Comparison of ENCODE assay signal across 15 cellular contexts in the genomic region with DNA sequence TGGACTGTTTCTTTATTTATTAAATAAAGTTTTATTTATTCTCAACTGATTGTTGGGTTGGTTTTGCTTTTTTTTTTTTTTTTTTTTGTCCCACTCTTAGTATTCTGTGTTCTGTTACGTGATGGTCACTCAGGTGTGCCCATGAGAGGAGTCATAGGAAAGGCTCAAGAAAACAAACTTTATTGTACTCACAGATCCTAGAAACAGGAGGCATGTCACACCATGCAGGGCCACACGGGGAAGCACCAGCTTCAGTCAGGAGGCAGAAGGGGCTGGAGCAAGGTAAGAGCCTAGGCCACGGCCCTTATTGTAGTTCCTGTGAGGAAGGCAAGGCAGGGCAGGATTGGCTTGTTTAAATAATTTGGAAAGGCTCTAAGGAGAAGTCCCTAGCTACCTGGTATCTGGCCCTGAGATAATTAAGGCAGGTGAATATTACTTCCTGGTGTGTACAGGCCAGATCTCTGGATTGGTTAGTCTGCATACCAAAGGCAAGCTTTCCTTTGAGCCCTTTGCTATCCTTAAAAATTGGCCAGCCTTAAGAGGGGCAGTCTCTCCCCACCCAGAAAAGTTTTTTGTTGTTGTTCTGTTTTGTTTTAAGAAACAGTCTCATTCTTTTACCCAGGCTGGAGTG. TPM values are rescaled to one million over a fixed set of nuclear protein-coding genes. Genes with fewer than 3 reads are reported as not detected.
DNase-seq lines count a peak whose midpoint lies in the region; ATAC-seq and TF ChIP-seq lines count a peak whose summit lies in the region.
"Had no signal": no experiment of that assay in that cellular context is flagged by ENCODE, and none has a peak within 500 bp of the region (broad histone marks: within the 10 kb centered on the region; RNA-seq: fewer than 3 reads in every experiment).

No MANE protein-coding gene starts in this region.

- H3K4me1 Mint-ChIP-seq in activated CD8-positive, alpha-beta T cell treated with anti-CD3 and anti-CD28 coated beads for 36 hours (ENCODE audit: low read depth): no peaks in the 10 kb centered on the region
- no peaks in the 10 kb centered on the region for H3K4me1 Mint-ChIP-seq in activated CD8-positive, alpha-beta T cell treated with anti-CD3 and anti-CD28 coated beads, Interleukin-2, amount 10 ng/mL, durations not matched to agents 7 days and 5 days (ENCODE audit: low read depth)
- no peaks in the 10 kb centered on the region for H3K4me1 Mint-ChIP-seq in stimulated activated memory B cell treated with anti-CD40 and anti-IgM and Interleukin-4, amounts not matched to agents 10 μg/mL and 1 μg/mL and 100 μg/mL, for 72 hours

- CTCF ChIA-PET in activated CD8-positive, alpha-beta T cell treated with anti-CD3 and anti-CD28 coated beads for 36 hours (lab: Charles Lee): interaction anchor here (1.0 to 2.2 kb wide), 3 partner anchors 11 to 110 kb away, joined by 3 to 24 read pairs (median 5); a partner anchor contains a TSS
- CTCF ChIA-PET in activated CD8-positive, alpha-beta T cell treated with anti-CD3 and anti-CD28 coated beads, Interleukin-2, amount 10 ng/mL, durations not matched to agents 7 days and 5 days (lab: Charles Lee): interaction anchor here (0.8 to 2.4 kb wide), 6 partner anchors 8 to 125 kb away, joined by 3 to 12 read pairs (median 4); a partner anchor contains a TSS

- no peak overlapping the region for H3K4me2 ChIP-seq in OCI-LY1 (ENCODE audit: low read length)

- H3K4me3 ChIP-seq in OCI-LY1 (ENCODE audit: low read depth, low read length, poor library complexity, severe bottlenecking): no peak overlapping the region
- no peak overlapping the region for H3K4me3 ChIP-seq in esophagus muscularis mucosa
- H3K4me3 ChIP-seq: heart right ventricle had no signal

- peaks cover 8% of the 10 kb centered on the region for H3K27me3 Mint-ChIP-seq in activated CD8-positive, alpha-beta T cell treated with anti-CD3 and anti-CD28 coated beads for 36 hours
- peaks cover 12% of the 10 kb centered on the region for H3K27me3 Mint-ChIP-seq in activated CD8-positive, alpha-beta T cell treated with anti-CD3 and anti-CD28 coated beads, Interleukin-2, amount 10 ng/mL, durations not matched to agents 7 days and 5 days (ENCODE audit: low read depth)
- peaks cover 12% of the 10 kb centered on the region for H3K27me3 Mint-ChIP-seq in stimulated activated memory B cell treated with anti-CD40 and anti-IgM and Interleukin-4, amounts not matched to agents 10 μg/mL and 1 μg/mL and 100 μg/mL, for 72 hours

- H3K36me3 Mint-ChIP-seq in activated CD8-positive, alpha-beta T cell treated with anti-CD3 and anti-CD28 coated beads for 36 hours (ENCODE audit: low read depth): no peaks in the 10 kb centered on the region
- no peaks in the 10 kb centered on the region for H3K36me3 Mint-ChIP-seq in activated CD8-positive, alpha-beta T cell treated with anti-CD3 and anti-CD28 coated beads, Interleukin-2, amount 10 ng/mL, durations not matched to agents 7 days and 5 days (ENCODE audit: low read depth)
- H3K36me3 Mint-ChIP-seq in stimulated activated memory B cell treated with anti-CD40 and anti-IgM and Interleukin-4, amounts not matched to agents 10 μg/mL and 1 μg/mL and 100 μg/mL, for 72 hours: no peaks in the 10 kb centered on the region

- peak; percentile 27 for ATAC-seq in activated CD8-positive, alpha-beta T cell treated with anti-CD3 and anti-CD28 coated beads for 36 hours
- no peak for ATAC-seq in activated CD8-positive, alpha-beta T cell treated with anti-CD3 and anti-CD28 coated beads, Interleukin-2, amount 10 ng/mL, durations not matched to agents 7 days and 5 days
- peak; percentile 60 for ATAC-seq in stimulated activated memory B cell treated with anti-CD40 and anti-IgM and Interleukin-4, amounts not matched to agents 10 μg/mL and 1 μg/mL and 100 μg/mL, for 72 hours
- no peak for ATAC-seq in HG02852 (IDR thresholded peaks at IDR 0.05; ENCODE audit: unreplicated experiment)
- ATAC-seq: activated T-cell treated with anti-CD3 and anti-CD28 coated beads, Interleukin-2, amount 50 U/mL, for 72 hours had no signal

- no peak overlapping the region for H3K4me3 Mint-ChIP-seq in activated CD8-positive, alpha-beta T cell treated with anti-CD3 and anti-CD28 coated beads for 36 hours
- no peak overlapping the region for H3K4me3 Mint-ChIP-seq in activated CD8-positive, alpha-beta T cell treated with anti-CD3 and anti-CD28 coated beads, Interleukin-2, amount 10 ng/mL, durations not matched to agents 7 days and 5 days
- no peak overlapping the region for H3K4me3 Mint-ChIP-seq in stimulated activated memory B cell treated with anti-CD40 and anti-IgM and Interleukin-4, amounts not matched to agents 10 μg/mL and 1 μg/mL and 100 μg/mL, for 72 hours
- H3K4me3 Mint-ChIP-seq: activated T-cell treated with anti-CD3 and anti-CD28 coated beads, Interleukin-2, amount 50 U/mL, for 72 hours had no signal

- DNase-seq in activated CD8-positive, alpha-beta T cell treated with anti-CD3 and anti-CD28 coated beads for 36 hours: peak; percentile 16
- DNase-seq in activated CD8-positive, alpha-beta T cell treated with anti-CD3 and anti-CD28 coated beads, Interleukin-2, amount 10 ng/mL, durations not matched to agents 7 days and 5 days: no peak
- DNase-seq in esophagus muscularis mucosa (ENCODE audit: extremely low spot score) (peak; percentile 64), NCI-H1092 treated with DMSO at 0.1 percent for 48 hours (lab: John Stamatoyannopoulos, UW) (no peak), NCI-H1436 treated with DMSO at 0.1 percent for 48 hours (lab: John Stamatoyannopoulos, UW) (no peak)
- DNase-seq: activated T-cell treated with anti-CD3 and anti-CD28 coated beads, Interleukin-2, amount 50 U/mL, for 72 hours; EL; heart right ventricle; NCI-H2081; retina had no signal

- H2AFZ ChIP-seq in OCI-LY1 (ENCODE audit: low read length): 0 out of 2 replicates have a peak overlapping the region, but pooled peaks have one; percentile 62

- H3K27me3 ChIP-seq in OCI-LY1 (ENCODE audit: insufficient read depth, low read length) (no peaks in the 10 kb centered on the region), esophagus muscularis mucosa (no peaks in the 10 kb centered on the region)

- H3K36me3 ChIP-seq in OCI-LY1 (ENCODE audit: insufficient read depth, low read length) (no peaks in the 10 kb centered on the region), esophagus muscularis mucosa (peaks cover 0 to under 1% (median 0%) of the 10 kb centered on the region in 4 donors)

- peak overlapping the region; percentile 40 for H3K27ac ChIP-seq in OCI-LY1 (ENCODE audit: low read depth, low read length, poor library complexity, severe bottlenecking)
- no peak overlapping the region for H3K27ac ChIP-seq in esophagus muscularis mucosa (replicated peaks in 1 of 4)
- H3K27ac ChIP-seq: heart right ventricle, RWPE1 had no signal

- no peaks in the 10 kb centered on the region for H3K9me2 ChIP-seq in OCI-LY1 (ENCODE audit: low read depth, low read length)

- H3F3A ChIP-seq in OCI-LY1 (ENCODE audit: insufficient read depth, low read length): no peaks in the 10 kb centered on the region

- H3K9ac ChIP-seq in OCI-LY1 (ENCODE audit: low read length): no peak overlapping the region

- no peaks in the 10 kb centered on the region for H3K9me3 Mint-ChIP-seq in activated CD8-positive, alpha-beta T cell treated with anti-CD3 and anti-CD28 coated beads for 36 hours
- no peaks in the 10 kb centered on the region for H3K9me3 Mint-ChIP-seq in activated CD8-positive, alpha-beta T cell treated with anti-CD3 and anti-CD28 coated beads, Interleukin-2, amount 10 ng/mL, durations not matched to agents 7 days and 5 days (ENCODE audit: insufficient read depth)
- H3K9me3 Mint-ChIP-seq in stimulated activated memory B cell treated with anti-CD40 and anti-IgM and Interleukin-4, amounts not matched to agents 10 μg/mL and 1 μg/mL and 100 μg/mL, for 72 hours: no peaks in the 10 kb centered on the region
- H3K9me3 Mint-ChIP-seq: activated T-cell treated with anti-CD3 and anti-CD28 coated beads, Interleukin-2, amount 50 U/mL, for 72 hours had no signal

- peaks cover 13% of the 10 kb centered on the region for H3K4me1 ChIP-seq in OCI-LY1 (ENCODE audit: insufficient read depth, low read length, severe bottlenecking)
- H3K4me1 ChIP-seq in esophagus muscularis mucosa: no peaks in the 10 kb centered on the region
- H3K4me1 ChIP-seq: heart right ventricle had no signal

- 75% methylated on average over 3 of the region's 3 CpGs for WGBS in esophagus muscularis mucosa

- TF ChIP-seq EP300 in esophagus muscularis mucosa (IDR thresholded peaks at IDR 0.05): no peak

- H3K79me2 ChIP-seq in OCI-LY1 (ENCODE audit: insufficient read depth, low read length): no peaks in the 10 kb centered on the region

- POLR2A ChIA-PET in activated CD8-positive, alpha-beta T cell treated with anti-CD3 and anti-CD28 coated beads for 36 hours (lab: Charles Lee): interaction anchor here (0.9 to 1.6 kb wide), 3 partner anchors 14 to 108 kb away, joined by 4 to 5 read pairs (median 4); a partner anchor contains a TSS
- POLR2A ChIA-PET in activated CD8-positive, alpha-beta T cell treated with anti-CD3 and anti-CD28 coated beads, Interleukin-2, amount 10 ng/mL, durations not matched to agents 7 days and 5 days (lab: Charles Lee): no interaction called here

- no peak for TF ChIP-seq CTCF in activated CD8-positive, alpha-beta T cell treated with anti-CD3 and anti-CD28 coated beads for 36 hours (IDR thresholded peaks at IDR 0.05)
- TF ChIP-seq CTCF in OCI-LY1 (IDR thresholded peaks at IDR 0.05; ENCODE audit: low read length) (peak; percentile 43), esophagus muscularis mucosa (IDR thresholded peaks at IDR 0.05) (no peak)

- no peaks in the 10 kb centered on the region for H3K9me3 ChIP-seq in OCI-LY1 (ENCODE audit: low read length)
- no peaks in the 10 kb centered on the region for H3K9me3 ChIP-seq in esophagus muscularis mucosa
- H3K9me3 ChIP-seq: heart right ventricle had no signal

- TF ChIP-seq POLR2A in esophagus muscularis mucosa (IDR thresholded peaks at IDR 0.05; ENCODE audit: low read depth): no peak

- no peak overlapping the region for H3K27ac Mint-ChIP-seq in activated CD8-positive, alpha-beta T cell treated with anti-CD3 and anti-CD28 coated beads for 36 hours
- H3K27ac Mint-ChIP-seq in activated CD8-positive, alpha-beta T cell treated with anti-CD3 and anti-CD28 coated beads, Interleukin-2, amount 10 ng/mL, durations not matched to agents 7 days and 5 days: no peak overlapping the region
- H3K27ac Mint-ChIP-seq in stimulated activated memory B cell treated with anti-CD40 and anti-IgM and Interleukin-4, amounts not matched to agents 10 μg/mL and 1 μg/mL and 100 μg/mL, for 72 hours: no peak overlapping the region
- H3K27ac Mint-ChIP-seq: activated T-cell treated with anti-CD3 and anti-CD28 coated beads, Interleukin-2, amount 50 U/mL, for 72 hours had no signal

- no peaks in the 10 kb centered on the region for H4K20me1 ChIP-seq in OCI-LY1 (ENCODE audit: insufficient read depth, low read length)

- intact Hi-C loops in activated CD8-positive, alpha-beta T cell treated with anti-CD3 and anti-CD28 coated beads for 36 hours (cut with micrococcal nuclease): no loop called here
- intact Hi-C loops in esophagus muscularis mucosa (cut with DNase I): no loop called here

RNA-seq across cellular contexts. Expression of a gene that starts 8.3 kb away (rescaled TPM):
- total RNA-seq in activated CD8-positive, alpha-beta T cell treated with anti-CD3 and anti-CD28 coated beads for 36 hours: not detected
- total RNA-seq in activated CD8-positive, alpha-beta T cell treated with anti-CD3 and anti-CD28 coated beads, Interleukin-2, amount 10 ng/mL, durations not matched to agents 7 days and 5 days: not detected
- total RNA-seq in esophagus muscularis mucosa: not detected
- total RNA-seq: activated T-cell treated with anti-CD3 and anti-CD28 coated beads, Interleukin-2, amount 50 U/mL, for 72 hours; heart right ventricle; mononuclear cell had no signal

Comparison
In these comparisons a context has a peak if more than half of its experiments do, and no peak if none do; other contexts are left out.
1. ATAC-seq: peak in activated CD8-positive, alpha-beta T cell treated with anti-CD3 and anti-CD28 coated beads for 36 hours (single experiment) and stimulated activated memory B cell treated with anti-CD40 and anti-IgM and Interleukin-4, amounts not matched to agents 10 μg/mL and 1 μg/mL and 100 μg/mL, for 72 hours (single experiment); none in activated CD8-positive, alpha-beta T cell treated with anti-CD3 and anti-CD28 coated beads, Interleukin-2, amount 10 ng/mL, durations not matched to agents 7 days and 5 days (single experiment) and HG02852 (single experiment).
2. DNase-seq: peak in activated CD8-positive, alpha-beta T cell treated with anti-CD3 and anti-CD28 coated beads for 36 hours (single experiment) and esophagus muscularis mucosa (single experiment); none in activated CD8-positive, alpha-beta T cell treated with anti-CD3 and anti-CD28 coated beads, Interleukin-2, amount 10 ng/mL, durations not matched to agents 7 days and 5 days (single experiment), NCI-H1092 treated with DMSO at 0.1 percent for 48 hours (single experiment) and NCI-H1436 treated with DMSO at 0.1 percent for 48 hours (single experiment).